Comparison of ENCODE assay signal across 1 cellular context in genomic region chr16:89507834-89508590, GRCh38.
A peak's percentile ranks its signal among the peaks of the same experiment; 100 is the strongest.
TF ChIP-seq lines count a peak whose summit lies in the region.

Gene SPG7 (plus strand): TSS chr16:89508403. CDS start chr16:89508418, 15 bp downstream.

TF ChIP-seq in K562, 482 proteins besides CTCF, POLR2A, EP300 and RAD21 (continued from another document and continues in another):
- TF ChIP-seq PBX2 (CRISPR knock-in tag; IDR thresholded peaks at IDR 0.05; ENCODE audit: low read depth) (no peak), PBX2 (tag; conservative IDR thresholded peaks at IDR 0.05; ENCODE audit: low read depth) (no peak), ATF7 (IDR thresholded peaks at IDR 0.05) (peak; percentile 70; the same call in 1 of the 2 replicates), ZNF75A (CRISPR knock-in tag; IDR thresholded peaks at IDR 0.05) (no peak), BCOR (IDR thresholded peaks at IDR 0.05) (no peak), ZNF398 (CRISPR knock-in tag; IDR thresholded peaks at IDR 0.05) (no peak), ARHGAP35 (IDR thresholded peaks at IDR 0.05; ENCODE audit: partially characterized antibody) (no peak), ERF (CRISPR knock-in tag; IDR thresholded peaks at IDR 0.05) (no peak), SP1 (CRISPR knock-in tag; IDR thresholded peaks at IDR 0.05) (no peak), FOXK2 (conservative IDR thresholded peaks at IDR 0.05 in 1 of 2, IDR thresholded peaks at IDR 0.05 in 1 of 2; ENCODE audit: low read depth in 2 of 2) (no peak), SRSF1 (IDR thresholded peaks at IDR 0.05; ENCODE audit: low read depth, low read length) (no peak; the same call in 1 of the 2 replicates), ETV6 (IDR thresholded peaks at IDR 0.05; ENCODE audit: borderline replicate concordance in 1 of 2, low read depth in 2 of 2, low read length in 1 of 2) (no peak), ETV6 (CRISPR knock-in tag; IDR thresholded peaks at IDR 0.05; ENCODE audit: borderline replicate concordance) (no peak), TCFL5 (CRISPR knock-in tag; conservative IDR thresholded peaks at IDR 0.05) (no peak), HSF4 (CRISPR knock-in tag; IDR thresholded peaks at IDR 0.05; ENCODE audit: borderline replicate concordance) (no peak), FOXK1 (CRISPR knock-in tag; IDR thresholded peaks at IDR 0.05; ENCODE audit: borderline replicate concordance) (no peak), MTA1 (IDR thresholded peaks at IDR 0.05; ENCODE audit: borderline replicate concordance) (no peak), CHCHD3 (CRISPR knock-in tag; IDR thresholded peaks at IDR 0.05) (0 out of 2 replicates have a peak, but pooled peaks have one; percentile 43), MYBL2 (IDR thresholded peaks at IDR 0.05; ENCODE audit: low read depth) (no peak), MYBL2 (CRISPR knock-in tag; IDR thresholded peaks at IDR 0.05; ENCODE audit: borderline replicate concordance) (no peak), MAFG (tag; conservative IDR thresholded peaks at IDR 0.05) (no peak), SMARCA5 (IDR thresholded peaks at IDR 0.05) (no peak), CHD1 (IDR thresholded peaks at IDR 0.05; ENCODE audit: low read length) (no peak), ZNF436 (CRISPR knock-in tag; IDR thresholded peaks at IDR 0.05) (no peak), THRA (IDR thresholded peaks at IDR 0.05) (no peak), TFAP4 (CRISPR knock-in tag; IDR thresholded peaks at IDR 0.05; ENCODE audit: borderline replicate concordance) (peak; percentile 73), MCM7 (IDR thresholded peaks at IDR 0.05) (no peak), ZNF212 (CRISPR knock-in tag; IDR thresholded peaks at IDR 0.05) (no peak), TGIF2 (CRISPR knock-in tag; IDR thresholded peaks at IDR 0.05) (no peak; the same call in 1 of the 2 replicates), NCOR1 (IDR thresholded peaks at IDR 0.05) (no peak), CHAMP1 (IDR thresholded peaks at IDR 0.05) (no peak), SMARCE1 (IDR thresholded peaks at IDR 0.05) (no peak), ZNF518B (CRISPR knock-in tag; IDR thresholded peaks at IDR 0.05) (no peak), NBN (IDR thresholded peaks at IDR 0.05; ENCODE audit: low read depth) (no peak), SIN3B (IDR thresholded peaks at IDR 0.05; ENCODE audit: low read depth) (peak; percentile 92), ZNF77 (CRISPR knock-in tag; IDR thresholded peaks at IDR 0.05) (no peak), CTBP1 (IDR thresholded peaks at IDR 0.05; ENCODE audit: borderline replicate concordance) (peak; percentile 74), MTA3 (IDR thresholded peaks at IDR 0.05; ENCODE audit: borderline replicate concordance) (peak; percentile 72; the same call in 1 of the 2 replicates), MAZ (CRISPR knock-in tag; conservative IDR thresholded peaks at IDR 0.05 in 1 of 2, IDR thresholded peaks at IDR 0.05 in 1 of 2) (peak; percentile 36 to 68; a peak in 3 of 4 replicates), STAT5B (CRISPR knock-in tag; IDR thresholded peaks at IDR 0.05) (no peak), EWSR1 (IDR thresholded peaks at IDR 0.05; ENCODE audit: borderline replicate concordance, low read depth, partially characterized antibody) (no peak), E4F1 (CRISPR knock-in tag; IDR thresholded peaks at IDR 0.05; ENCODE audit: borderline replicate concordance) (no peak), CBX5 (IDR thresholded peaks at IDR 0.05; ENCODE audit: borderline replicate concordance, low read depth) (no peak), FIP1L1 (IDR thresholded peaks at IDR 0.05; ENCODE audit: low read depth, low read length, poor library complexity, severe bottlenecking) (peak; percentile 74), DPF2 (IDR thresholded peaks at IDR 0.05) (peak; percentile 24; the same call in 1 of the 2 replicates), ZC3H8 (IDR thresholded peaks at IDR 0.05) (no peak), ZNF589 (CRISPR knock-in tag; IDR thresholded peaks at IDR 0.05; ENCODE audit: low read depth) (no peak), MNT (conservative IDR thresholded peaks at IDR 0.05) (peak; percentile 88 to 92), SNIP1 (IDR thresholded peaks at IDR 0.05; ENCODE audit: low read depth) (no peak), CBFA2T2 (conservative IDR thresholded peaks at IDR 0.05) (no peak), TEAD1 (CRISPR knock-in tag; IDR thresholded peaks at IDR 0.05) (no peak), GATAD2A (IDR thresholded peaks at IDR 0.05) (0 out of 2 replicates have a peak, but pooled peaks have one; percentile 67), CAMTA2 (CRISPR knock-in tag; conservative IDR thresholded peaks at IDR 0.05) (no peak), ZBTB8A (IDR thresholded peaks at IDR 0.05; ENCODE audit: partially characterized antibody) (no peak), NR2C1 (IDR thresholded peaks at IDR 0.05) (no peak), NR2C1 (tag; IDR thresholded peaks at IDR 0.05) (no peak), BDP1 (IDR thresholded peaks at IDR 0.05; ENCODE audit: insufficient read depth, insufficient read length) (no peak)
